In genomic region chr15:80560601-80561025, GRCh38 we compare ENCODE assay signal across 17 cellular contexts.
"Had no signal": no experiment of that assay in that cellular context is flagged by ENCODE, and none has a peak within 500 bp of the region (broad histone marks: within the 10 kb centered on the region; RNA-seq: fewer than 3 reads in every experiment).

No MANE protein-coding gene starts in this region.

- ATAC-seq: heart left ventricle had no signal

- H3K36me3 Mint-ChIP-seq: activated naive CD4-positive, alpha-beta T cell treated with anti-CD3 and anti-CD28 coated beads, Interleukin-2, amount 50 U/mL, for 72 hours; naive B cell had no signal

- H3K9me3 ChIP-seq: heart left ventricle, left ventricle myocardium inferior, neutrophil, right atrium auricular region had no signal

- H3K9me3 Mint-ChIP-seq: activated naive CD4-positive, alpha-beta T cell treated with anti-CD3 and anti-CD28 coated beads, Interleukin-2, amount 50 U/mL, for 72 hours; activated T-cell treated with anti-CD3 and anti-CD28 coated beads, Interleukin-2, amount 50 U/mL, for 4 hours; type B pancreatic cell had no signal

- H3K27me3 ChIP-seq: heart left ventricle, right atrium auricular region had no signal

- H3K27ac ChIP-seq: heart left ventricle, left ventricle myocardium inferior, neutrophil, right atrium auricular region, skin epidermis had no signal

- H3K4me1 ChIP-seq: heart left ventricle, left ventricle myocardium inferior, right atrium auricular region had no signal

- H3K4me3 Mint-ChIP-seq: activated T-cell treated with anti-CD3 and anti-CD28 coated beads, Interleukin-2, amount 50 U/mL, for 4 hours; mesothelial cell of epicardium; naive B cell; type B pancreatic cell had no signal

- DNase-seq: activated CD4-positive, alpha-beta T cell treated with anti-CD3 and anti-CD28 coated beads, Interleukin-2, amount 50 U/mL, for 4 hours; activated CD4-positive, CD25-positive, alpha-beta regulatory T cell treated with anti-CD3 and anti-CD28 coated beads, Interleukin-2, amount 50 U/mL, for 72 hours; activated effector memory CD4-positive, alpha-beta T cell treated with anti-CD3 and anti-CD28 coated beads, Interleukin-2, amount 50 U/mL, for 16 hours; activated T-cell treated with anti-CD3 and anti-CD28 coated beads, Interleukin-2, amount 50 U/mL, for 4 hours; aorta; foreskin melanocyte; heart left ventricle; left ventricle myocardium inferior; naive B cell; substantia nigra; T-helper 2 cell had no signal

- H3K4me1 Mint-ChIP-seq: mesothelial cell of epicardium, naive B cell had no signal

- H3K4me3 ChIP-seq: heart left ventricle, left ventricle myocardium inferior, right atrium auricular region, skin epidermis had no signal

- H3K36me3 ChIP-seq: left ventricle myocardium inferior, neutrophil, right atrium auricular region had no signal

- H3K27ac Mint-ChIP-seq: activated naive CD4-positive, alpha-beta T cell treated with anti-CD3 and anti-CD28 coated beads, Interleukin-2, amount 50 U/mL, for 72 hours; mesothelial cell of epicardium had no signal

- H3K27me3 Mint-ChIP-seq: type B pancreatic cell had no signal
